Comparison of ENCODE assay signal across 22 cellular contexts in genomic region chr1:178937770-178938169, GRCh38.
DNase-seq lines count a peak whose midpoint lies in the region; ATAC-seq and TF ChIP-seq lines count a peak whose summit lies in the region.
"Had no signal": no experiment of that assay in that cellular context is flagged by ENCODE, and none has a peak within 500 bp of the region (broad histone marks: within the 10 kb centered on the region; RNA-seq: fewer than 3 reads in every experiment).

No MANE protein-coding gene starts in this region.

- H3K27ac ChIP-seq in heart right ventricle (peak overlapping the region; percentile 68 to 89 (median 80)), mesodermal cell (ENCODE audit: low read depth, low read length, severe bottlenecking) (peak overlapping the region; percentile 57), gastrocnemius medialis (peak overlapping the region; percentile 71 to 79 (median 74)), vagina (peak overlapping the region; percentile 83)
- H3K27ac ChIP-seq: neutrophil had no signal

- no peak overlapping the region for H3K4me3 ChIP-seq in heart right ventricle
- H3K4me3 ChIP-seq in mesodermal cell (ENCODE audit: extremely low read depth, insufficient read depth, low read length, poor library complexity, severe bottlenecking) = no peak overlapping the region
- H3K4me3 ChIP-seq in gastrocnemius medialis = no peak overlapping the region
- no peak overlapping the region for H3K4me3 ChIP-seq in vagina

- H3K36me3 ChIP-seq in heart right ventricle (no peaks in the 10 kb centered on the region), mesodermal cell (ENCODE audit: control insufficient read depth, insufficient read depth, low read length) (no peaks in the 10 kb centered on the region), gastrocnemius medialis (no peaks in the 10 kb centered on the region), vagina (no peaks in the 10 kb centered on the region)
- H3K36me3 ChIP-seq: BE2C, neutrophil had no signal

- H3K4me1 ChIP-seq in heart right ventricle = peaks cover 11 to 74% (median 47%) of the 10 kb centered on the region in 9 donors
- peaks cover 9% of the 10 kb centered on the region for H3K4me1 ChIP-seq in mesodermal cell (ENCODE audit: control insufficient read depth, insufficient read depth, low read length, poor library complexity, severe bottlenecking)
- H3K4me1 ChIP-seq in gastrocnemius medialis = peaks cover 6 to 37% of the 10 kb centered on the region in 2 donors
- H3K4me1 ChIP-seq in vagina = peaks cover 51% of the 10 kb centered on the region
- H3K4me1 ChIP-seq: BE2C had no signal

- intact Hi-C loops in heart right ventricle (cut with DNase I) = loop anchor here in 3 of 10 donors (5.0 to 10.0 kb wide), 3 partner anchors 63 to 70 kb away; partner anchors contain the start of gene ANGPTL1 (in 2 of the 3)
- intact Hi-C loops in Right ventricle myocardium inferior (cut with DNase I) = no loop called here
- intact Hi-C loops in gastrocnemius medialis (cut with DNase I; ENCODE audit: low total_unique reads) = no loop called here
- intact Hi-C loops in vagina (cut with DNase I) = loop anchor here (5.0 to 10.0 kb wide), 2 partner anchors 70 to 843 kb away; partner anchors contain the start of gene RASAL2

- H3K9me3 ChIP-seq in heart right ventricle (no peaks in the 10 kb centered on the region), mesodermal cell (ENCODE audit: control insufficient read depth, low read length) (no peaks in the 10 kb centered on the region), gastrocnemius medialis (no peaks in the 10 kb centered on the region), vagina (no peaks in the 10 kb centered on the region)
- H3K9me3 ChIP-seq: BE2C, neutrophil had no signal

- TF ChIP-seq CTCF in heart right ventricle (IDR thresholded peaks at IDR 0.05) (no peak), gastrocnemius medialis (IDR thresholded peaks at IDR 0.05 in 4 of 5, conservative IDR thresholded peaks at IDR 0.05 in 1 of 5) (no peak), vagina (IDR thresholded peaks at IDR 0.05) (no peak)

- WGBS in heart right ventricle, 2 donors = 50 to 75% methylated on average over 7 of the region's 7 CpGs
- 47 to 69% methylated on average over 5 to 7 of the region's 7 CpGs for WGBS in mesodermal cell (ENCODE audit: insufficient coverage in 2 of 2), 2 experiments

- peak in 2 of 8 donors; percentile 12 to 21 for ATAC-seq in heart right ventricle
- ATAC-seq in Right ventricle myocardium inferior = no peak
- ATAC-seq in gastrocnemius medialis = no peak
- ATAC-seq in GM18861 (IDR thresholded peaks at IDR 0.05; ENCODE audit: unreplicated experiment) = no peak
- ATAC-seq: stimulated activated memory B cell treated with anti-CD40 and anti-IgM and Interleukin-4, amounts not matched to agents 10 μg/mL and 1 μg/mL and 100 μg/mL, for 72 hours; T-cell had no signal

- TF ChIP-seq POLR2A in gastrocnemius medialis (IDR thresholded peaks at IDR 0.05) (no peak), vagina (IDR thresholded peaks at IDR 0.05) (no peak)

- in situ Hi-C loops in gastrocnemius medialis (cut with MboI; ENCODE audit: low sequenced_read_pairs in 4 of 4) = no loop called here

- H3K27me3 ChIP-seq in heart right ventricle (no peaks in the 10 kb centered on the region), gastrocnemius medialis (no peaks in the 10 kb centered on the region), vagina (no peaks in the 10 kb centered on the region)
- H3K27me3 ChIP-seq: BE2C, neutrophil had no signal

- DNase-seq in heart right ventricle = no peak
- no peak for DNase-seq in Right ventricle myocardium inferior (ENCODE audit: missing footprints)
- no peak for DNase-seq in gastrocnemius medialis
- DNase-seq in vagina (ENCODE audit: extremely low spot score in 2 of 2) = no peak
- DNase-seq in activated CD4-positive, alpha-beta T cell treated with anti-CD3 and anti-CD28 coated beads for 1 hour = no peak
- no peak for DNase-seq in kidney tubule cell (ENCODE audit: low spot score)
- DNase-seq: activated CD4-positive, alpha-beta T cell treated with anti-CD3 and anti-CD28 coated beads, Interleukin-2, amount 10 ng/mL, durations not matched to agents 7 days and 5 days; activated CD8-positive, alpha-beta memory T cell treated with anti-CD3 and anti-CD28 coated beads, Interleukin-2, amount 50 U/mL, for 4 hours; BE2C; COR-L47; foreskin fibroblast; H9; midbrain; NCI-H2227 treated with DMSO at 0.1 percent for 48 hours; NCI-H774; SIG-M5; stimulated activated CD4-positive, alpha-beta T cell treated with anti-CD3 and anti-CD28 coated beads, Interleukin-1b, Interleukin-23, amount 100 ng/mL, for 48 hours; T-cell had no signal
